In genomic region chr14:39240769-39241168, GRCh38 we compare ENCODE assay signal across 29 cellular contexts.
"Had no signal": no experiment of that assay in that cellular context is flagged by ENCODE, and none has a peak within 500 bp of the region (broad histone marks: within the 10 kb centered on the region; RNA-seq: fewer than 3 reads in every experiment).

No MANE protein-coding gene starts in this region.

- H3K27me3 Mint-ChIP-seq: dendritic cell treated with granulocyte-macrophage colony-stimulating factor and Interleukin-4, amounts not matched to agents 40 ng/mL and 50 ng/mL, for 4 days; effector memory CD8-positive, alpha-beta T cell had no signal

- H3K4me3 ChIP-seq: colonic mucosa, coronary artery, dorsolateral prefrontal cortex, esophagus muscularis mucosa, esophagus squamous epithelium, gastrocnemius medialis, gastroesophageal sphincter, heart left ventricle, heart right ventricle had no signal

- H3K9me3 ChIP-seq: colonic mucosa, esophagus muscularis mucosa, esophagus squamous epithelium, gastrocnemius medialis, gastroesophageal sphincter, heart left ventricle, heart right ventricle had no signal

- H3K4me3 Mint-ChIP-seq: dendritic cell treated with granulocyte-macrophage colony-stimulating factor and Interleukin-4, amounts not matched to agents 40 ng/mL and 50 ng/mL, for 4 days; effector memory CD8-positive, alpha-beta T cell; endodermal cell had no signal

- H3K27ac Mint-ChIP-seq: dendritic cell treated with granulocyte-macrophage colony-stimulating factor and Interleukin-4, amounts not matched to agents 40 ng/mL and 50 ng/mL, for 4 days; endodermal cell had no signal

- H3K27ac ChIP-seq: colonic mucosa, coronary artery, dorsolateral prefrontal cortex, epithelial cell of prostate, esophagus muscularis mucosa, esophagus squamous epithelium, foreskin keratinocyte, gastrocnemius medialis, gastroesophageal sphincter, heart left ventricle, heart right ventricle had no signal

- H3K4me1 ChIP-seq: colonic mucosa, esophagus muscularis mucosa, esophagus squamous epithelium, foreskin keratinocyte, gastrocnemius medialis, gastroesophageal sphincter, heart left ventricle, heart right ventricle had no signal

- FAIRE-seq: colon, endometrium, endothelial cell of umbilical vein, frontal cortex had no signal

- ATAC-seq: effector memory CD8-positive, alpha-beta T cell; esophagus mucosa; foreskin keratinocyte; gastrocnemius medialis; gastroesophageal sphincter; heart left ventricle; heart right ventricle had no signal

- H3K27me3 ChIP-seq: colonic mucosa, dorsolateral prefrontal cortex, esophagus muscularis mucosa, esophagus squamous epithelium, foreskin keratinocyte, gastrocnemius medialis, gastroesophageal sphincter, heart left ventricle, heart right ventricle had no signal

- DNase-seq: colonic mucosa; cortex of kidney; dermis blood vessel endothelial cell; dorsolateral prefrontal cortex; effector CD4-positive, alpha-beta T cell; effector CD8-positive, alpha-beta T cell; effector memory CD4-positive, alpha-beta T cell; effector memory CD8-positive, alpha-beta T cell; endodermal cell; erythroblast; esophagus squamous epithelium; foreskin fibroblast; foreskin keratinocyte; foreskin melanocyte; gastrocnemius medialis; glutamatergic neuron; head of caudate nucleus; heart left ventricle; heart right ventricle had no signal

- H3K9me3 Mint-ChIP-seq: dendritic cell treated with granulocyte-macrophage colony-stimulating factor and Interleukin-4, amounts not matched to agents 40 ng/mL and 50 ng/mL, for 4 days; effector memory CD8-positive, alpha-beta T cell; endodermal cell had no signal

- H3K36me3 ChIP-seq: colonic mucosa, esophagus muscularis mucosa, esophagus squamous epithelium, gastrocnemius medialis, gastroesophageal sphincter, heart left ventricle, heart right ventricle had no signal

- H3K4me1 Mint-ChIP-seq: endodermal cell had no signal
